8 cellular contexts compared by ENCODE assay signal in genomic region chr17:68398731-68399637, GRCh38. TPM values are rescaled to one million over a fixed set of nuclear protein-coding genes. Genes with fewer than 3 reads are reported as not detected.
DNase-seq lines count a peak whose midpoint lies in the region; ATAC-seq and FAIRE-seq lines count a peak whose summit lies in the region.

No MANE protein-coding gene starts in this region.

- DNase-seq in DMS 273 treated with DMSO at 0.1 percent for 48 hours (lab: John Stamatoyannopoulos, UW) = peak; percentile 17
- DNase-seq in NOMO-1 treated with dmso at 0.1 percent for 144 hours (lab: John Stamatoyannopoulos, UW; ENCODE audit: unreplicated experiment) = peak; percentile 24
- peak; percentile 92 for DNase-seq in adipocyte (ENCODE audit: low read depth)
- peak; percentile 53 to 80 (median 69) for DNase-seq in right cardiac atrium
- DNase-seq in small intestine = peak; percentile 25
- no peak for DNase-seq in GF-D8 (lab: John Stamatoyannopoulos, UW)

- H3K27ac ChIP-seq in right cardiac atrium (ENCODE audit: low read length) (no peak overlapping the region), small intestine (ENCODE audit: low read depth in 1 of 2, low read length in 1 of 2) (peak overlapping the region in 1 of 2 donors; percentile 48)

- FAIRE-seq in small intestine (lab: Jason Lieb, UNC) = no peak

- H3K36me3 ChIP-seq in adipocyte (ENCODE audit: control insufficient read depth, insufficient read depth, low read length, severe bottlenecking) (no peaks in the 10 kb centered on the region), small intestine (ENCODE audit: control insufficient read depth in 2 of 2, insufficient read depth in 2 of 2, low read length in 2 of 2) (no peaks in the 10 kb centered on the region)

- H3K27me3 ChIP-seq in adipocyte (replicated peaks; ENCODE audit: control insufficient read depth, insufficient read depth, low read length) (no peaks in the 10 kb centered on the region), right cardiac atrium (ENCODE audit: control insufficient read depth, insufficient read depth) (no peaks in the 10 kb centered on the region), small intestine (ENCODE audit: control insufficient read depth in 2 of 2, insufficient read depth in 2 of 2, low read length in 2 of 2) (no peaks in the 10 kb centered on the region)

- peak overlapping the region; percentile 17 for H3K9ac ChIP-seq in adipocyte (ENCODE audit: low read length)

- ATAC-seq in GM19372 (IDR thresholded peaks at IDR 0.05; ENCODE audit: low read depth, unreplicated experiment) (peak; percentile 81), HG03457 (IDR thresholded peaks at IDR 0.05; ENCODE audit: unreplicated experiment) (peak; percentile 54), right cardiac atrium (peak; percentile 78 to 83)

- H3K9me3 ChIP-seq in adipocyte (ENCODE audit: control insufficient read depth, low read length) = no peaks in the 10 kb centered on the region
- no peaks in the 10 kb centered on the region for H3K9me3 ChIP-seq in right cardiac atrium (ENCODE audit: control insufficient read depth, low read length)
- no peaks in the 10 kb centered on the region for H3K9me3 ChIP-seq in small intestine (ENCODE audit: control insufficient read depth, low read depth)

- intact Hi-C loops in right cardiac atrium (cut with DNase I) = loop anchor here in 2 of 4 donors (5.0 to 10.0 kb wide), 2 partner anchors 124 to 137 kb away; no protein-coding TSS in a partner anchor

- peak overlapping the region; percentile 28 for H3K4me3 ChIP-seq in adipocyte (ENCODE audit: low read length)
- H3K4me3 ChIP-seq in right cardiac atrium (ENCODE audit: low read length) = no peak overlapping the region
- no peak overlapping the region for H3K4me3 ChIP-seq in small intestine (ENCODE audit: low read depth in 1 of 2, low read length in 2 of 2)

- WGBS in right cardiac atrium = 17% methylated on average over 11 of the region's 11 CpGs
- 16 to 20% (median 19%) methylated on average over 10 to 11 of the region's 11 CpGs for WGBS in small intestine, 3 donors

- peaks cover 30% of the 10 kb centered on the region for H3K4me1 ChIP-seq in adipocyte (ENCODE audit: control insufficient read depth, insufficient read depth, low read length)
- peaks cover 3% of the 10 kb centered on the region for H3K4me1 ChIP-seq in right cardiac atrium (ENCODE audit: control insufficient read depth, insufficient read depth, low read length)
- no peaks in the 10 kb centered on the region for H3K4me1 ChIP-seq in small intestine (ENCODE audit: control insufficient read depth in 2 of 2, insufficient read depth in 1 of 2, low read depth in 1 of 2, low read length in 1 of 2)

RNA-seq across cellular contexts. Expression of gene WIPI1, which starts 58.3 kb away (rescaled TPM):
- total RNA-seq in right cardiac atrium = 10 to 100 TPM; 42.6 to 71.3 (median 53.5) TPM
- polyA plus RNA-seq in right cardiac atrium (44.2 TPM), small intestine (10 to 100 TPM; 11.6 to 21.6 (median 18.1) TPM)
